Comparison of ENCODE assay signal across 22 cellular contexts in the genomic region with DNA sequence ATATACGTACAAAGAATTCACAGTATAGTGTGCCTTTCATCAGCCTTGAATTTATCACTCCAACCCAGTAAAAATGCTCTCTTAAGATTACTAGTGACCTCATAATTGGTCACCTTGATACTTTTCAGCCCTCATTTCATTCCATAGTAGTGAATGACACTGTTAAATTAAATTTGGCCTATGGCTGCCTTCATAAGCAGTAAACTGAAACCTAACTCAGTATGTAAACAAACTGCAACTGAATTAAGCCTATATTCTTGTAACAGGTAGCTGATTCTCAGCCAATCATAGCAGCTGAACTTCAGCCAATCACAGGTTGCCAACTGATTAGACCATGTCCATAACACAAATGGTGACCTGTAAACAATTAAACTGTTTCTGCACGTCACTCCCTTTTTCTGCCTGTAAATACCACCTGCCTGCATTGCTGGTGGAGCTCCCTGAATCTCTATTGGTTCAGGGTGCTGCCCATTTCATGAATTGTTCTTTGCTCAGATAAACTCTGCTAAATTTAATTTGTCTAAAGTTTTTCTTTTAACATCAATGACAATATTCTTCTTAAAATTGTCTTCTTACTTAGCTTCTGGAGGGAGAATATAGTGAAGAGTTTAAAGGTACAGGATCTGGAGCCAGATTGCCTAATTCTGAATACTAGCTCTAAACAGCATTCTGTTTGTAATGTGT. TPM values are rescaled to one million over a fixed set of nuclear protein-coding genes. Genes with fewer than 3 reads are reported as not detected.
DNase-seq lines count a peak whose midpoint lies in the region; ATAC-seq and TF ChIP-seq lines count a peak whose summit lies in the region.
"Had no signal": no experiment of that assay in that cellular context is flagged by ENCODE, and none has a peak within 500 bp of the region (broad histone marks: within the 10 kb centered on the region; RNA-seq: fewer than 3 reads in every experiment).

No MANE protein-coding gene starts in this region.

- H3K9me3 ChIP-seq in mucosa of descending colon: no peaks in the 10 kb centered on the region
- H3K9me3 ChIP-seq: A549 had no signal

- no peaks in the 10 kb centered on the region for H3K27me3 ChIP-seq in GM23338 (ENCODE audit: insufficient read depth)
- H3K27me3 ChIP-seq: BLaER1 treated with 17β-estradiol and CSF1 and Interleukin-3, amounts not matched to agents 10 nM and 100 nM had no signal

- no peak overlapping the region for H3K27ac ChIP-seq in GM23338 (ENCODE audit: low read depth)
- H3K27ac ChIP-seq: A549; BLaER1 treated with 17β-estradiol and CSF1 and Interleukin-3, amounts not matched to agents 10 nM and 100 nM; KMS-11 had no signal

- H3K4me1 ChIP-seq in GM23338 (ENCODE audit: insufficient read depth) (no peaks in the 10 kb centered on the region), mucosa of descending colon (ENCODE audit: low read depth) (no peaks in the 10 kb centered on the region)
- H3K4me1 ChIP-seq: A549; BLaER1 treated with 17β-estradiol and CSF1 and Interleukin-3, amounts not matched to agents 10 nM and 100 nM had no signal

- peak overlapping the region; percentile 3; the same call in 1 of the 2 replicates for H2AFZ ChIP-seq in GM23338

- TF ChIP-seq CTCF in GM23338 (conservative IDR thresholded peaks at IDR 0.05; ENCODE audit: low read depth in 2 of 2) (no peak), mucosa of descending colon (IDR thresholded peaks at IDR 0.05) (no peak)

- H3K4me3 ChIP-seq in GM23338: no peak overlapping the region
- no peak overlapping the region for H3K4me3 ChIP-seq in mucosa of descending colon
- H3K4me3 ChIP-seq: A549; BLaER1 treated with 17β-estradiol and CSF1 and Interleukin-3, amounts not matched to agents 10 nM and 100 nM had no signal

- H3K27me3 Mint-ChIP-seq in GM23338 (ENCODE audit: insufficient read depth, low read depth, poor library complexity): no peaks in the 10 kb centered on the region
- H3K27me3 Mint-ChIP-seq in activated T-cell treated with anti-CD3 and anti-CD28 coated beads, Interleukin-2, amount 50 U/mL, for 72 hours (ENCODE audit: low read depth): peaks cover 30% of the 10 kb centered on the region
- H3K27me3 Mint-ChIP-seq in activated T-helper 1 cell treated with anti-CD3 and anti-CD28 coated beads, Interleukin-12 subunit alpha, Interleukin-12 subunit beta, Interleukin-2, Interleukin-4 antibody, amounts not matched to agents 30 ng/mL and 10 ng/mL and 1 ng/mL, durations not matched to agents 14 hours and 24 hours and 36 hours (ENCODE audit: insufficient read depth): peaks cover 18% of the 10 kb centered on the region
- H3K27me3 Mint-ChIP-seq: CD4-positive, alpha-beta T cell had no signal

- no peaks in the 10 kb centered on the region for H4K20me1 ChIP-seq in GM23338 (replicated peaks; ENCODE audit: insufficient read depth)
- H4K20me1 ChIP-seq: BLaER1 treated with 17β-estradiol and CSF1 and Interleukin-3, amounts not matched to agents 10 nM and 100 nM had no signal

- H3K36me3 Mint-ChIP-seq in GM23338 (ENCODE audit: low read depth): no peaks in the 10 kb centered on the region
- H3K36me3 Mint-ChIP-seq in activated T-cell treated with anti-CD3 and anti-CD28 coated beads, Interleukin-2, amount 50 U/mL, for 72 hours (ENCODE audit: insufficient read depth in 2 of 2): no peaks in the 10 kb centered on the region
- H3K36me3 Mint-ChIP-seq in activated T-helper 1 cell treated with anti-CD3 and anti-CD28 coated beads, Interleukin-12 subunit alpha, Interleukin-12 subunit beta, Interleukin-2, Interleukin-4 antibody, amounts not matched to agents 30 ng/mL and 10 ng/mL and 1 ng/mL, durations not matched to agents 14 hours and 24 hours and 36 hours (ENCODE audit: low read depth): no peaks in the 10 kb centered on the region

- H3K4me1 Mint-ChIP-seq in GM23338: no peaks in the 10 kb centered on the region; the same call in 2 of the 3 replicates
- H3K4me1 Mint-ChIP-seq in activated T-cell treated with anti-CD3 and anti-CD28 coated beads, Interleukin-2, amount 50 U/mL, for 72 hours (ENCODE audit: low read depth): no peaks in the 10 kb centered on the region
- no peaks in the 10 kb centered on the region for H3K4me1 Mint-ChIP-seq in activated T-helper 1 cell treated with anti-CD3 and anti-CD28 coated beads, Interleukin-12 subunit alpha, Interleukin-12 subunit beta, Interleukin-2, Interleukin-4 antibody, amounts not matched to agents 30 ng/mL and 10 ng/mL and 1 ng/mL, durations not matched to agents 14 hours and 24 hours and 36 hours (ENCODE audit: low read depth)

- no peaks in the 10 kb centered on the region for H3K9me3 Mint-ChIP-seq in GM23338
- peaks cover 0 to 2% of the 10 kb centered on the region in 2 donors for H3K9me3 Mint-ChIP-seq in activated T-cell treated with anti-CD3 and anti-CD28 coated beads, Interleukin-2, amount 50 U/mL, for 72 hours
- no peaks in the 10 kb centered on the region for H3K9me3 Mint-ChIP-seq in activated T-helper 1 cell treated with anti-CD3 and anti-CD28 coated beads, Interleukin-12 subunit alpha, Interleukin-12 subunit beta, Interleukin-2, Interleukin-4 antibody, amounts not matched to agents 30 ng/mL and 10 ng/mL and 1 ng/mL, durations not matched to agents 14 hours and 24 hours and 36 hours
- H3K9me3 Mint-ChIP-seq: CD4-positive, alpha-beta T cell had no signal

- no peak for ATAC-seq in GM23338
- peak; percentile 89 for ATAC-seq in mucosa of descending colon
- ATAC-seq in GM18511 (IDR thresholded peaks at IDR 0.05; ENCODE audit: unreplicated experiment): no peak
- ATAC-seq in activated T-cell treated with anti-CD3 and anti-CD28 coated beads, Interleukin-2, amount 50 U/mL, for 72 hours (replicated peaks in 1 of 2): no peak
- ATAC-seq: A549, Panc1 had no signal

- no peaks in the 10 kb centered on the region for H3K9me2 ChIP-seq in GM23338 (ENCODE audit: insufficient read depth)

- no peak overlapping the region for H3K27ac Mint-ChIP-seq in GM23338
- no peak overlapping the region for H3K27ac Mint-ChIP-seq in activated T-cell treated with anti-CD3 and anti-CD28 coated beads, Interleukin-2, amount 50 U/mL, for 72 hours
- H3K27ac Mint-ChIP-seq in activated T-helper 1 cell treated with anti-CD3 and anti-CD28 coated beads, Interleukin-12 subunit alpha, Interleukin-12 subunit beta, Interleukin-2, Interleukin-4 antibody, amounts not matched to agents 30 ng/mL and 10 ng/mL and 1 ng/mL, durations not matched to agents 14 hours and 24 hours and 36 hours: no peak overlapping the region
- H3K27ac Mint-ChIP-seq: CD4-positive, alpha-beta T cell had no signal

- intact Hi-C loops in mucosa of descending colon (cut with DNase I, micrococcal nuclease): no loop called here
- intact Hi-C loops in activated T-helper 1 cell treated with anti-CD3 and anti-CD28 coated beads, Interleukin-12 subunit alpha, Interleukin-12 subunit beta, Interleukin-2, Interleukin-4 antibody, amounts not matched to agents 30 ng/mL and 10 ng/mL and 1 ng/mL, durations not matched to agents 14 hours and 24 hours and 36 hours (cut with micrococcal nuclease): no loop called here

- H3K79me2 ChIP-seq in GM23338 (replicated peaks; ENCODE audit: insufficient read depth): no peaks in the 10 kb centered on the region

- no peak overlapping the region for H3K4me2 ChIP-seq in GM23338
- H3K4me2 ChIP-seq: A549; BLaER1 treated with 17β-estradiol and CSF1 and Interleukin-3, amounts not matched to agents 10 nM and 100 nM; KMS-11 had no signal

- DNase-seq in GM23338 (ENCODE audit: low spot score) (no peak), HT-29 (ENCODE audit: low spot score) (peak; percentile 31), amniotic epithelial cell (ENCODE audit: low read depth) (peak; percentile 2), mucosa of descending colon (no peak)
- DNase-seq in activated T-cell treated with anti-CD3 and anti-CD28 coated beads, Interleukin-2, amount 50 U/mL, for 72 hours: no peak
- DNase-seq in activated T-helper 1 cell treated with anti-CD3 and anti-CD28 coated beads, Interleukin-12 subunit alpha, Interleukin-12 subunit beta, Interleukin-2, Interleukin-4 antibody, amounts not matched to agents 30 ng/mL and 10 ng/mL and 1 ng/mL, durations not matched to agents 14 hours and 24 hours and 36 hours (ENCODE audit: low spot score): no peak
- DNase-seq: AML-193; CD4-positive, alpha-beta T cell; EL; GDM1; HCEC 1CT; IMR-90; NCI-H1048; NCI-H1417; NCI-H187 treated with DMSO at 0.1 percent for 48 hours; NCI-H524; SHP77 treated with DMSO at 0.1 percent for 48 hours had no signal

- no peaks in the 10 kb centered on the region for H3K36me3 ChIP-seq in GM23338 (ENCODE audit: insufficient read depth)
- no peaks in the 10 kb centered on the region for H3K36me3 ChIP-seq in mucosa of descending colon (ENCODE audit: low read depth)
- H3K36me3 ChIP-seq: BLaER1 treated with 17β-estradiol and CSF1 and Interleukin-3, amounts not matched to agents 10 nM and 100 nM had no signal

- no peaks in the 10 kb centered on the region for H3F3A ChIP-seq in GM23338 (replicated peaks; ENCODE audit: low read depth)

- no peak overlapping the region for H3K4me3 Mint-ChIP-seq in GM23338
- H3K4me3 Mint-ChIP-seq in activated T-cell treated with anti-CD3 and anti-CD28 coated beads, Interleukin-2, amount 50 U/mL, for 72 hours: no peak overlapping the region
- no peak overlapping the region for H3K4me3 Mint-ChIP-seq in activated T-helper 1 cell treated with anti-CD3 and anti-CD28 coated beads, Interleukin-12 subunit alpha, Interleukin-12 subunit beta, Interleukin-2, Interleukin-4 antibody, amounts not matched to agents 30 ng/mL and 10 ng/mL and 1 ng/mL, durations not matched to agents 14 hours and 24 hours and 36 hours
- H3K4me3 Mint-ChIP-seq: CD4-positive, alpha-beta T cell had no signal

TF ChIP-seq in GM23338, 12 proteins besides CTCF, POLR2A, EP300 and RAD21 (continues in another document):
- no peak for TF ChIP-seq EZH2phosphoT487 (IDR thresholded peaks at IDR 0.05; ENCODE audit: unreplicated experiment)

RNA-seq across cellular contexts. Expression of a gene that starts 24.0 kb away (rescaled TPM):
- total RNA-seq in GM23338 (2014; rRNA removed; shearing (Covaris generic)): 21.3 and 39.1 TPM in 2 replicates
- 8.2 and 9.1 TPM in 2 replicates for polyA plus RNA-seq in GM23338 (2016; fragmentation: Nextera tagmentation; extraction: Ambion mirVana)
- 7.2 and 7.3 TPM in 2 replicates for total RNA-seq in HT-29 (2014; rRNA removed; shearing (Covaris generic))
- 10 to 100 TPM in 1 of 3 donors, 1 to 10 TPM in 2; 5.0 to 34.0 (median 7.1) TPM for total RNA-seq in mucosa of descending colon
- 1 to 10 TPM; 1.3 to 3.1 TPM for total RNA-seq in activated T-cell treated with anti-CD3 and anti-CD28 coated beads, Interleukin-2, amount 50 U/mL, for 72 hours
- 0.83 and 1.3 TPM in 2 replicates for total RNA-seq in activated T-helper 1 cell treated with anti-CD3 and anti-CD28 coated beads, Interleukin-12 subunit alpha, Interleukin-12 subunit beta, Interleukin-2, Interleukin-4 antibody, amounts not matched to agents 30 ng/mL and 10 ng/mL and 1 ng/mL, durations not matched to agents 14 hours and 24 hours and 36 hours

RNA-seq across cellular contexts. Expression of a gene that starts 44.9 kb away (rescaled TPM):
- 15.3 and 15.7 TPM in 2 replicates for total RNA-seq in GM23338 (2014; rRNA removed; shearing (Covaris generic))
- 12.9 and 14.7 TPM in 2 replicates for polyA plus RNA-seq in GM23338 (2016; fragmentation: Nextera tagmentation; extraction: Ambion mirVana)
- total RNA-seq in HT-29 (2014; rRNA removed; shearing (Covaris generic)): 7.1 and 8.3 TPM in 2 replicates
- 10 to 100 TPM; 17.7 to 28.5 (median 26.2) TPM for total RNA-seq in mucosa of descending colon
- 10 to 100 TPM; 26.5 to 35.8 TPM for total RNA-seq in activated T-cell treated with anti-CD3 and anti-CD28 coated beads, Interleukin-2, amount 50 U/mL, for 72 hours
- total RNA-seq in activated T-helper 1 cell treated with anti-CD3 and anti-CD28 coated beads, Interleukin-12 subunit alpha, Interleukin-12 subunit beta, Interleukin-2, Interleukin-4 antibody, amounts not matched to agents 30 ng/mL and 10 ng/mL and 1 ng/mL, durations not matched to agents 14 hours and 24 hours and 36 hours: 13.8 and 14.4 TPM in 2 replicates

Comparison
In these comparisons a context has a peak if more than half of its experiments do, and no peak if none do; other contexts are left out.
1. DNase-seq: peak in HT-29 (single experiment) and amniotic epithelial cell (single experiment); none in GM23338 (single experiment), mucosa of descending colon (0 of 3), activated T-cell treated with anti-CD3 and anti-CD28 coated beads, Interleukin-2, amount 50 U/mL, for 72 hours (0 of 2) and activated T-helper 1 cell treated with anti-CD3 and anti-CD28 coated beads, Interleukin-12 subunit alpha, Interleukin-12 subunit beta, Interleukin-2, Interleukin-4 antibody, amounts not matched to agents 30 ng/mL and 10 ng/mL and 1 ng/mL, durations not matched to agents 14 hours and 24 hours and 36 hours (single experiment).